ENCODE assay signal across 17 cellular contexts in the genomic region with DNA sequence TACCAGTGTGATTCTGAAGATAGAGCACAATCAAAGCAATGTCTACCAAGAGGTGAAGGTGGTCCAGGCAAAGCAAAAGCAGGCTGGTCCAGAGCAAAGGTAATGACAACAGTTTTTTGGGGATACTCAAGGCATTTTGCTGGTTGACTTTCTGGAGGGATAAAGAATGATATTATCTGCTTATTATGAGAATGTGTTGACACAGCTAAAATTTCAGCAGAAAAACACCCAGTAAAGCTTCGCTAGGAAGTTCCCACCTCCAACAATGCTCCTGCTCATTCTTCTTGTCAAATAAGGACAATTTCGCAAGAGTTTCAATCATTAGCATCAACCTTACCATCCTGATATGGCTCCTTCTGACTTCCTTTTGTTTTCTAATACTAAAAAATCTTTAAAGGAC. TPM values are rescaled to one million over a fixed set of nuclear protein-coding genes. Genes with fewer than 3 reads are reported as not detected.
DNase-seq lines count a peak whose midpoint lies in the region; ATAC-seq, FAIRE-seq and TF ChIP-seq lines count a peak whose summit lies in the region.
"Had no signal": no experiment of that assay in that cellular context is flagged by ENCODE, and none has a peak within 500 bp of the region (broad histone marks: within the 10 kb centered on the region; RNA-seq: fewer than 3 reads in every experiment).

No MANE protein-coding gene starts in this region.

- no peak overlapping the region for H2AK5ac ChIP-seq in mesenchymal stem cell (ENCODE audit: low read length, severe bottlenecking)

- H2BK12ac ChIP-seq in mesenchymal stem cell (ENCODE audit: low read length in 2 of 2): no peak overlapping the region

- H3K9me3 ChIP-seq in HepG2 (ENCODE audit: low read length): no peaks in the 10 kb centered on the region
- no peaks in the 10 kb centered on the region for H3K9me3 ChIP-seq in right lobe of liver
- H3K9me3 ChIP-seq in Karpas-422 (ENCODE audit: low read length): no peaks in the 10 kb centered on the region
- no peaks in the 10 kb centered on the region for H3K9me3 ChIP-seq in GM12878 (replicated peaks; ENCODE audit: control insufficient read depth, insufficient read depth, low read length)
- no peaks in the 10 kb centered on the region for H3K9me3 ChIP-seq in mesenchymal stem cell (ENCODE audit: control insufficient read depth, low read length)

- RAD21 ChIA-PET in GM12878 (lab: Charles Lee; ENCODE audit: unreplicated experiment): interaction anchor here (1.4 kb wide), 1 partner anchor 31 kb away, joined by 3 read pairs; no protein-coding TSS in a partner anchor

- H3K4me2 ChIP-seq in HepG2 (ENCODE audit: low read depth, low read length) (no peak overlapping the region), Karpas-422 (ENCODE audit: low read depth, low read length, poor library complexity, severe bottlenecking) (no peak overlapping the region), GM12878 (ENCODE audit: control insufficient read depth, insufficient read depth) (no peak overlapping the region), mesenchymal stem cell (ENCODE audit: low read length, poor library complexity, severe bottlenecking) (no peak overlapping the region)

- no peak overlapping the region for H2BK120ac ChIP-seq in mesenchymal stem cell (ENCODE audit: low read depth, low read length)

- no peak for DNase-seq in HepG2 (ENCODE audit: low spot score)
- no peak for DNase-seq in right lobe of liver
- DNase-seq in Karpas-422: no peak
- no peak for DNase-seq in GM12878 (ENCODE audit: low read depth, low spot score)
- no peak for DNase-seq in mesenchymal stem cell
- DNase-seq in GOT3 (lab: John Stamatoyannopoulos, UW): no peak
- DNase-seq in GM20000 (ENCODE audit: low spot score): no peak
- DNase-seq: 8988T; C1 segment of cervical spinal cord; Calu3; CD4-positive, alpha-beta memory T cell; COR-L47; DMS53; DMS79 treated with DMSO at 0.1 percent for 48 hours; H9 had no signal

- BruUV-seq in HepG2 (replicated peaks; lab: Mats Ljungman, UMichigan) (no TSS peak), GM12878 (replicated peaks; lab: Mats Ljungman, UMichigan) (no TSS peak)

- H3K4me1 ChIP-seq in HepG2 (ENCODE audit: insufficient read depth, low read length) (no peaks in the 10 kb centered on the region), right lobe of liver (no peaks in the 10 kb centered on the region), Karpas-422 (ENCODE audit: low read length) (peaks cover 12% of the 10 kb centered on the region), GM12878 (ENCODE audit: control insufficient read depth, insufficient read depth, low read length) (no peaks in the 10 kb centered on the region), mesenchymal stem cell (ENCODE audit: control insufficient read depth, insufficient read depth, low read depth, low read length) (no peaks in the 10 kb centered on the region)

- H3K9ac ChIP-seq in HepG2 (ENCODE audit: insufficient read depth, low read depth, low read length) (no peak overlapping the region), Karpas-422 (ENCODE audit: low read length) (no peak overlapping the region), GM12878 (ENCODE audit: control insufficient read depth, insufficient read depth, low read length) (no peak overlapping the region), mesenchymal stem cell (ENCODE audit: low read length) (no peak overlapping the region)

- H3K4me3 ChIP-seq in HepG2 (replicated peaks in 1 of 3; ENCODE audit: insufficient read depth in 1 of 3, low read depth in 2 of 3, low read length in 3 of 3): no peak overlapping the region
- no peak overlapping the region for H3K4me3 ChIP-seq in right lobe of liver
- H3K4me3 ChIP-seq in Karpas-422 (ENCODE audit: low read length): no peak overlapping the region
- no peak overlapping the region for H3K4me3 ChIP-seq in GM12878
- no peak overlapping the region for H3K4me3 ChIP-seq in mesenchymal stem cell (ENCODE audit: insufficient read depth in 1 of 2, low read depth in 1 of 2, low read length in 2 of 2)

- H3K27me3 ChIP-seq in HepG2 (ENCODE audit: control insufficient read depth in 1 of 2, insufficient read depth in 2 of 2, low read length in 2 of 2): no peaks in the 10 kb centered on the region
- H3K27me3 ChIP-seq in right lobe of liver: no peaks in the 10 kb centered on the region
- H3K27me3 ChIP-seq in Karpas-422 (ENCODE audit: low read length): no peaks in the 10 kb centered on the region
- no peaks in the 10 kb centered on the region for H3K27me3 ChIP-seq in GM12878 (replicated peaks in 1 of 2; ENCODE audit: control insufficient read depth in 2 of 2, insufficient read depth in 2 of 2, low read length in 1 of 2)
- no peaks in the 10 kb centered on the region for H3K27me3 ChIP-seq in mesenchymal stem cell (ENCODE audit: control insufficient read depth in 1 of 2, insufficient read depth in 1 of 2, low read length in 2 of 2)

- no peak overlapping the region for H4K91ac ChIP-seq in mesenchymal stem cell (ENCODE audit: low read length)

- no peaks in the 10 kb centered on the region for H3K79me2 ChIP-seq in HepG2 (ENCODE audit: insufficient read depth, low read length)
- H3K79me2 ChIP-seq in Karpas-422 (ENCODE audit: low read length): no peaks in the 10 kb centered on the region
- H3K79me2 ChIP-seq in GM12878 (ENCODE audit: control insufficient read depth, insufficient read depth, low read length): no peaks in the 10 kb centered on the region

- intact Hi-C loops in HepG2 (cut with micrococcal nuclease; ENCODE audit: unreplicated experiment) (no loop called here), right lobe of liver (cut with DNase I) (no loop called here), GM12878 (cut with micrococcal nuclease; ENCODE audit: unreplicated experiment) (no loop called here)

- ATAC-seq in HepG2 (no peak), right lobe of liver (no peak), GM12878 (no peak)
- ATAC-seq: HCT116 had no signal

- H3K79me1 ChIP-seq in mesenchymal stem cell (replicated peaks; ENCODE audit: low read length, poor library complexity, severe bottlenecking): no peaks in the 10 kb centered on the region

- H2BK5ac ChIP-seq in mesenchymal stem cell (ENCODE audit: low read depth, low read length, poor library complexity, severe bottlenecking): no peak overlapping the region

- H2AFZ ChIP-seq in HepG2 (ENCODE audit: low read length) (no peak overlapping the region), Karpas-422 (ENCODE audit: low read length) (0 out of 2 replicates have a peak overlapping the region, but pooled peaks have one; percentile 10), GM12878 (ENCODE audit: control insufficient read depth, low read depth, low read length) (no peak overlapping the region), mesenchymal stem cell (ENCODE audit: low read depth, low read length) (no peak overlapping the region)

- no peaks in the 10 kb centered on the region for H3K9me2 ChIP-seq in Karpas-422 (replicated peaks; ENCODE audit: insufficient read depth, low read length)

- no peak for TF ChIP-seq EP300 in HepG2 (IDR thresholded peaks at IDR 0.05; ENCODE audit: low read depth in 2 of 2, low read length in 2 of 2)
- TF ChIP-seq EP300 in HepG2 (CRISPR knock-in tag; IDR thresholded peaks at IDR 0.05; ENCODE audit: borderline replicate concordance): no peak
- TF ChIP-seq EP300 in GM12878 (IDR thresholded peaks at IDR 0.05; ENCODE audit: borderline replicate concordance in 1 of 2, control insufficient read depth in 1 of 2, low read depth in 2 of 2, low read length in 2 of 2): no peak

- H3K4ac ChIP-seq in mesenchymal stem cell (ENCODE audit: low read depth in 1 of 2, low read length in 2 of 2): no peak overlapping the region

- FAIRE-seq in HepG2 (lab: Jason Lieb, UNC) (no peak), GM12878 (lab: Jason Lieb, UNC) (peak; percentile 18)
- FAIRE-seq: GM19239 had no signal

- H3K14ac ChIP-seq in mesenchymal stem cell (ENCODE audit: low read length in 2 of 2): no peak overlapping the region

- H3K36me3 ChIP-seq in HepG2 (replicated peaks in 1 of 2; ENCODE audit: control insufficient read depth in 1 of 2, insufficient read depth in 2 of 2, low read length in 2 of 2): no peaks in the 10 kb centered on the region
- no peaks in the 10 kb centered on the region for H3K36me3 ChIP-seq in right lobe of liver
- no peaks in the 10 kb centered on the region for H3K36me3 ChIP-seq in Karpas-422 (ENCODE audit: insufficient read depth, low read length)
- H3K36me3 ChIP-seq in GM12878 (ENCODE audit: control insufficient read depth in 2 of 2, insufficient read depth in 2 of 2, low read length in 1 of 2): no peaks in the 10 kb centered on the region
- H3K36me3 ChIP-seq in mesenchymal stem cell (ENCODE audit: control insufficient read depth in 1 of 2, insufficient read depth in 2 of 2, low read depth in 1 of 2, low read length in 2 of 2): no peaks in the 10 kb centered on the region

- H3K18ac ChIP-seq in mesenchymal stem cell (ENCODE audit: low read depth in 1 of 2, low read length in 2 of 2): no peak overlapping the region

- no peak overlapping the region for H4K8ac ChIP-seq in mesenchymal stem cell (ENCODE audit: low read length)

- H3K27ac ChIP-seq in HepG2 (ENCODE audit: extremely low read length, insufficient read depth, low read length): no peak overlapping the region
- no peak overlapping the region for H3K27ac ChIP-seq in right lobe of liver
- H3K27ac ChIP-seq in Karpas-422 (ENCODE audit: low read length): no peak overlapping the region
- H3K27ac ChIP-seq in GM12878 (ENCODE audit: control insufficient read depth, insufficient read depth): no peak overlapping the region
- no peak overlapping the region for H3K27ac ChIP-seq in mesenchymal stem cell (ENCODE audit: low read length, poor library complexity, severe bottlenecking)

- TF ChIP-seq CTCF in HepG2 (CRISPR knock-in tag; IDR thresholded peaks at IDR 0.05) (no peak), right lobe of liver (IDR thresholded peaks at IDR 0.05) (no peak), GM12878 (IDR thresholded peaks at IDR 0.05 in 2 of 3, conservative IDR thresholded peaks at IDR 0.05 in 1 of 3; ENCODE audit: control insufficient read depth in 2 of 3, extremely low read depth in 1 of 3, insufficient read depth in 1 of 3, low read depth in 3 of 3, low read length in 3 of 3) (no peak), GM20000 (IDR thresholded peaks at IDR 0.05; ENCODE audit: extremely low read depth, missing control alignments) (no peak)

- TF ChIP-seq RAD21 in HepG2 (CRISPR knock-in tag; IDR thresholded peaks at IDR 0.05): no peak
- TF ChIP-seq RAD21 in GM12878 (IDR thresholded peaks at IDR 0.05; ENCODE audit: insufficient read depth, low read depth, low read length): no peak

- CTCF ChIA-PET in HepG2 (lab: Yijun Ruan, JAX; ENCODE audit: low intra/inter-chr PET ratio, low total read pairs) (no interaction called here), GM12878 (lab: Yijun Ruan, JAX) (interaction anchor here (1.0 to 1.2 kb wide), 2 partner anchors 13 to 27 kb away, joined by 3 read pairs; no protein-coding TSS in a partner anchor)

- H2BK15ac ChIP-seq in mesenchymal stem cell (ENCODE audit: low read depth, poor library complexity, severe bottlenecking): no peak overlapping the region

- no peak overlapping the region for H3K23ac ChIP-seq in mesenchymal stem cell (ENCODE audit: low read length in 2 of 2)

- TF ChIP-seq POLR2A in HepG2 (IDR thresholded peaks at IDR 0.05; ENCODE audit: insufficient read depth in 1 of 2, low read depth in 2 of 2, low read length in 2 of 2): no peak
- TF ChIP-seq POLR2A in right lobe of liver (IDR thresholded peaks at IDR 0.05): no peak
- TF ChIP-seq POLR2A in GM12878 (IDR thresholded peaks at IDR 0.05; ENCODE audit: low read depth, low read length): no peak

- in situ Hi-C loops in HepG2 (cut with HindIII; ENCODE audit: extremely low pct_ligation_motif_present, low pct_unique_long_range_greater_than_20kb): no loop called here
- in situ Hi-C loops in GM12878 (cut with MboI): no loop called here

- H4K20me1 ChIP-seq in HepG2 (ENCODE audit: insufficient read depth, low read length) (no peaks in the 10 kb centered on the region), Karpas-422 (ENCODE audit: insufficient read depth, low read depth, low read length) (no peaks in the 10 kb centered on the region), GM12878 (ENCODE audit: control insufficient read depth, insufficient read depth) (no peaks in the 10 kb centered on the region)

- WGBS in HepG2 (ENCODE audit: low lambda C conversion rate): 2% methylated on average over 2 of the region's 2 CpGs
- 40% methylated on average over 2 of the region's 2 CpGs for WGBS in right lobe of liver (ENCODE audit: insufficient coverage, low coverage, low lambda C conversion rate, missing lambda C conversion rate)
- 38% methylated on average over 2 of the region's 2 CpGs for WGBS in GM12878 (ENCODE audit: insufficient coverage, insufficient replicate concordance, low lambda C conversion rate, missing lambda C conversion rate)
- 81% methylated on average over 2 of the region's 2 CpGs for WGBS in mesenchymal stem cell

- POLR2A ChIA-PET in HepG2 (lab: Yijun Ruan, JAX) (no interaction called here), GM12878 (lab: Charles Lee) (interaction anchor here (0.6 kb wide), 1 partner anchor 788 kb away, joined by 4 read pairs; no protein-coding TSS in a partner anchor)

- SMC1A ChIA-PET in GM12878 (lab: Charles Lee; ENCODE audit: uncharacterized antibody, unreplicated experiment): no interaction called here

RNA-seq across cellular contexts. Expression of gene GPR85, which starts 24.1 kb away (rescaled TPM):
- total RNA-seq in HepG2 (2016; rRNA removed; fragmentation: Illumina TruSeq; extraction: Trizol) (not detected in 2 replicates), right lobe of liver (under 1 TPM; 0.06 to 0.80 (median 0.33) TPM), GM12878 (2014; rRNA removed) (not detected in 2 replicates), GM12878 (2014; rRNA removed; fragmentation: Illumina TruSeq; extraction: Trizol) (not detected in 2 replicates), GM12878 (2021) (0.05 TPM in 1 of 2 replicates, not detected in the other)
- total RNA-seq in HepG2 (2016; cell fraction: cytosol; rRNA removed; fragmentation: Illumina TruSeq; extraction: Trizol; ENCODE audit: low read depth): not detected in 2 replicates
- not detected in 2 replicates for total RNA-seq in HepG2 (2016; cell fraction: insoluble cytoplasmic fraction; rRNA removed; fragmentation: Illumina TruSeq; extraction: Trizol)
- total RNA-seq in HepG2 (2016; cell fraction: membrane; rRNA removed; fragmentation: Illumina TruSeq; extraction: Trizol): not detected in 2 replicates
- not detected in 2 replicates for total RNA-seq in HepG2 (2016; cell fraction: nucleus; rRNA removed; fragmentation: Illumina TruSeq; extraction: Trizol)
- polyA plus RNA-seq in HepG2 (2011; rRNA removed) (not detected in 2 replicates), GM12878 (2011; rRNA removed) (0.38 and 0.43 TPM in 2 replicates), GM12878 (2014; fragmentation: Illumina TruSeq; extraction: Trizol) (not detected in 2 replicates), GM12878 (2014; fragmentation: Nextera tagmentation; extraction: Ambion mirVana) (not detected), GM12878 (2014; rRNA removed) (not detected in 2 replicates), GM12878 (2016; fragmentation: Nextera tagmentation; extraction: Ambion mirVana) (not detected)
- not detected in 2 replicates for polyA plus RNA-seq in HepG2 (2011; cell fraction: cytosol; rRNA removed)
- not detected in 2 replicates for polyA plus RNA-seq in HepG2 (2011; cell fraction: nucleus; rRNA removed)
- polyA plus RNA-seq in HepG2 (2012): not detected in 2 replicates
- not detected in 2 replicates for polyA plus RNA-seq in HepG2 (2016; cell fraction: cytosol; fragmentation: Illumina TruSeq; extraction: Trizol; ENCODE audit: low read depth)
- not detected in 2 replicates for polyA plus RNA-seq in HepG2 (2016; cell fraction: insoluble cytoplasmic fraction; fragmentation: Illumina TruSeq; extraction: Trizol; ENCODE audit: low read depth)
- not detected in 2 replicates for polyA plus RNA-seq in HepG2 (2016; cell fraction: membrane; fragmentation: Illumina TruSeq; extraction: Trizol; ENCODE audit: low read depth)
- not detected in 2 replicates for polyA plus RNA-seq in HepG2 (2016; cell fraction: nucleus; fragmentation: Illumina TruSeq; extraction: Trizol; ENCODE audit: insufficient read depth, low read depth)
- polyA minus RNA-seq in HepG2 (2011; rRNA and poly(A)+ RNA removed; ENCODE audit: low replicate concordance): not detected in 2 replicates
- polyA minus RNA-seq in HepG2 (2011; cell fraction: cytosol; rRNA and poly(A)+ RNA removed): not detected in 2 replicates
- polyA minus RNA-seq in HepG2 (2011; cell fraction: nucleus; rRNA and poly(A)+ RNA removed): not detected in 2 replicates
- total RNA-seq in Karpas-422 (2014; rRNA removed; shearing (Covaris generic); ENCODE audit: low replicate concordance): 0.07 TPM in 1 of 2 replicates, not detected in the other
- total RNA-seq in GM12878 (2013; cell fraction: nucleolus; rRNA removed): 0.06 and 0.12 TPM in 2 replicates
- not detected for polyA plus RNA-seq in GM12878 (2011; ENCODE audit: low read depth)
- 0.12 and 0.33 TPM in 2 replicates for polyA plus RNA-seq in GM12878 (2011; cell fraction: cytosol; rRNA removed)
- 0.13 and 0.27 TPM in 2 replicates for polyA plus RNA-seq in GM12878 (2011; cell fraction: nucleus; rRNA removed)
- polyA plus RNA-seq in GM12878 (2012): not detected in 2 replicates
- 0.29 and 0.46 TPM in 2 replicates for polyA minus RNA-seq in GM12878 (2011; rRNA and poly(A)+ RNA removed)
- not detected in 2 replicates for polyA minus RNA-seq in GM12878 (2011; cell fraction: cytosol; rRNA and poly(A)+ RNA removed)
- 0.29 and 0.60 TPM in 2 replicates for polyA minus RNA-seq in GM12878 (2011; cell fraction: nucleus; rRNA and poly(A)+ RNA removed)
- polyA plus RNA-seq in mesenchymal stem cell (2013, experiment 1 of 2): 0.44 TPM
- 0.41 TPM for polyA plus RNA-seq in mesenchymal stem cell (2013, experiment 2 of 2)
- total RNA-seq: Calu3; CD4-positive, alpha-beta memory T cell; H9 had no signal
- polyA plus RNA-seq: CD4-positive, alpha-beta memory T cell had no signal

RNA-seq across cellular contexts. Expression of gene SMIM30, which starts 55.9 kb away (rescaled TPM):
- total RNA-seq in HepG2 (2016; rRNA removed; fragmentation: Illumina TruSeq; extraction: Trizol): 23.5 and 32.1 TPM in 2 replicates
- 13.3 and 17.7 TPM in 2 replicates for total RNA-seq in HepG2 (2016; cell fraction: cytosol; rRNA removed; fragmentation: Illumina TruSeq; extraction: Trizol; ENCODE audit: low read depth)
- total RNA-seq in HepG2 (2016; cell fraction: insoluble cytoplasmic fraction; rRNA removed; fragmentation: Illumina TruSeq; extraction: Trizol): 25.0 and 34.1 TPM in 2 replicates
- total RNA-seq in HepG2 (2016; cell fraction: membrane; rRNA removed; fragmentation: Illumina TruSeq; extraction: Trizol): 23.7 and 28.3 TPM in 2 replicates
- 12.7 and 13.1 TPM in 2 replicates for total RNA-seq in HepG2 (2016; cell fraction: nucleus; rRNA removed; fragmentation: Illumina TruSeq; extraction: Trizol)
- 21.2 and 25.2 TPM in 2 replicates for polyA plus RNA-seq in HepG2 (2011; rRNA removed)
- polyA plus RNA-seq in HepG2 (2011; cell fraction: cytosol; rRNA removed): 12.7 and 19.2 TPM in 2 replicates
- 3.9 and 5.7 TPM in 2 replicates for polyA plus RNA-seq in HepG2 (2011; cell fraction: nucleus; rRNA removed)
- 19.2 and 26.7 TPM in 2 replicates for polyA plus RNA-seq in HepG2 (2012)
- 14.0 and 24.2 TPM in 2 replicates for polyA plus RNA-seq in HepG2 (2016; cell fraction: cytosol; fragmentation: Illumina TruSeq; extraction: Trizol; ENCODE audit: low read depth)
- polyA plus RNA-seq in HepG2 (2016; cell fraction: insoluble cytoplasmic fraction; fragmentation: Illumina TruSeq; extraction: Trizol; ENCODE audit: low read depth): 39.7 and 40.7 TPM in 2 replicates
- 26.7 and 33.9 TPM in 2 replicates for polyA plus RNA-seq in HepG2 (2016; cell fraction: membrane; fragmentation: Illumina TruSeq; extraction: Trizol; ENCODE audit: low read depth)
- polyA plus RNA-seq in HepG2 (2016; cell fraction: nucleus; fragmentation: Illumina TruSeq; extraction: Trizol; ENCODE audit: insufficient read depth, low read depth): 26.5 and 27.5 TPM in 2 replicates
- polyA minus RNA-seq in HepG2 (2011; rRNA and poly(A)+ RNA removed; ENCODE audit: low replicate concordance): 7.0 and 18.3 TPM in 2 replicates
- polyA minus RNA-seq in HepG2 (2011; cell fraction: cytosol; rRNA and poly(A)+ RNA removed): 5.3 and 7.0 TPM in 2 replicates
- 4.4 and 8.2 TPM in 2 replicates for polyA minus RNA-seq in HepG2 (2011; cell fraction: nucleus; rRNA and poly(A)+ RNA removed)
- 10 to 100 TPM; 14.2 to 31.9 (median 20.0) TPM for total RNA-seq in right lobe of liver
- total RNA-seq in Karpas-422 (2014; rRNA removed; shearing (Covaris generic); ENCODE audit: low replicate concordance): 21.6 and 50.4 TPM in 2 replicates
- 34.3 and 36.3 TPM in 2 replicates for total RNA-seq in GM12878 (2013; cell fraction: nucleolus; rRNA removed)
- 59.8 and 77.7 TPM in 2 replicates for total RNA-seq in GM12878 (2014; rRNA removed)
- total RNA-seq in GM12878 (2014; rRNA removed; fragmentation: Illumina TruSeq; extraction: Trizol): 86.7 and 88.7 TPM in 2 replicates
- 42.2 and 46.2 TPM in 2 replicates for total RNA-seq in GM12878 (2021)
- 30.5 TPM for polyA plus RNA-seq in GM12878 (2011; ENCODE audit: low read depth)
- 95.8 and 146 TPM in 2 replicates for polyA plus RNA-seq in GM12878 (2011; rRNA removed)
- 35.5 and 35.9 TPM in 2 replicates for polyA plus RNA-seq in GM12878 (2011; cell fraction: cytosol; rRNA removed)
- 17.3 and 32.2 TPM in 2 replicates for polyA plus RNA-seq in GM12878 (2011; cell fraction: nucleus; rRNA removed)
- 28.0 and 39.5 TPM in 2 replicates for polyA plus RNA-seq in GM12878 (2012)
- 106 and 141 TPM in 2 replicates for polyA plus RNA-seq in GM12878 (2014; fragmentation: Illumina TruSeq; extraction: Trizol)
- polyA plus RNA-seq in GM12878 (2014; fragmentation: Nextera tagmentation; extraction: Ambion mirVana): 100 to 1,000 TPM; 197 to 258 TPM
- 60.7 and 63.2 TPM in 2 replicates for polyA plus RNA-seq in GM12878 (2014; rRNA removed)
- polyA plus RNA-seq in GM12878 (2016; fragmentation: Nextera tagmentation; extraction: Ambion mirVana): 100 to 1,000 TPM in 1 of 2 experiments, 10 to 100 TPM in 1; 98.0 to 102 TPM
- 25.9 and 27.5 TPM in 2 replicates for polyA minus RNA-seq in GM12878 (2011; rRNA and poly(A)+ RNA removed)
- 8.3 and 11.1 TPM in 2 replicates for polyA minus RNA-seq in GM12878 (2011; cell fraction: cytosol; rRNA and poly(A)+ RNA removed)
- polyA minus RNA-seq in GM12878 (2011; cell fraction: nucleus; rRNA and poly(A)+ RNA removed): 8.3 and 9.3 TPM in 2 replicates
- polyA plus RNA-seq in mesenchymal stem cell (2013, experiment 1 of 2): 131 TPM
- 141 TPM for polyA plus RNA-seq in mesenchymal stem cell (2013, experiment 2 of 2)
